In the genomic region with DNA sequence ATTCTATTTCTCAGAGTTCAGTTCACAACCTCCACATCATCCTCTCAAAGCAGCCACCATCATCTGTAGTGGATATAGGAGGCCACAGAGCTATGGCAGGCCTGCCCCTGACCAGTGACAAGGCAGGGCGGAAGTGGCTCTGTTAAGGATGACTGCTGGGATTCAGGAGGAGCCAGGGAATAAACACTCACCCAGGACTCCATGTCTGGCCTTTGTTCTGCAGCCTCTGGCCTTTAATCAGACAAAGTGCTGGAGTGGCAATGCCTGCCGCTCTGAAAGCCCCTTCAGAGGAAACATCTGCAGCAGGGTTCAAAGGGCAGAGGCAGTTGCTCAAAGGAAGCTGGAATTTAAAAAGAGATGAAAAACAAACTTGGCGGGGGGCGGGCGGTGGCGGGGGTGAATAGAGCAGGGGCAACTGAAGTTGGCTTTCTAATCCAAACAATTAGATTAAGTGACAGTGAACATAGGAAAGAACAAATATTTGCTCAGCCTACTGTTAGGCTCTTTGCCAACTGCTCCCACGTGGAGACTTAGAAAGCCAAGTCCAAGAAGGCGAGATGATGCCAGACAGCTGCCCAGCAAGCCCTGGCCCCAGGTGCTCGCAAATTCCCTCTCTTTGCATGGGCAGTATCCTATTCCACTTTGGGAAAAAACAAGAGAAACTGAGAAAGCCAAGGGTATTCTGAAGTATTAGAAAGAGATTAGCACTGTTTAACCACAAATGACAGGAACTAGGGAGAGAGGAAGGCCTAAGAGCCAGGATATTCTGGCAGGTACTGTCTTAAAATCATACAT, we compare ENCODE assay signal across 1 cellular context.
TF ChIP-seq lines count a peak whose summit lies in the region.

No MANE protein-coding gene starts in this region.

TF ChIP-seq in HepG2, 621 proteins besides CTCF, POLR2A, EP300 and RAD21 (continued from another document and continues in another):
- TF ChIP-seq PBX3 (CRISPR knock-in tag; IDR thresholded peaks at IDR 0.05; ENCODE audit: borderline replicate concordance) (no peak), SAFB2 (CRISPR knock-in tag; IDR thresholded peaks at IDR 0.05; ENCODE audit: borderline replicate concordance, low read depth) (no peak), ZNF205 (CRISPR knock-in tag; IDR thresholded peaks at IDR 0.05) (no peak), TIGD3 (CRISPR knock-in tag; IDR thresholded peaks at IDR 0.05; ENCODE audit: borderline replicate concordance) (no peak), ZNF644 (CRISPR knock-in tag; IDR thresholded peaks at IDR 0.05; ENCODE audit: low read depth) (no peak), SIX4 (CRISPR knock-in tag; IDR thresholded peaks at IDR 0.05) (no peak), KLF15 (CRISPR knock-in tag; IDR thresholded peaks at IDR 0.05; ENCODE audit: borderline replicate concordance) (no peak), FOXP1 (IDR thresholded peaks at IDR 0.05) (no peak), FOXP1 (CRISPR knock-in tag; IDR thresholded peaks at IDR 0.05) (peak; percentile 52), REXO4 (CRISPR knock-in tag; IDR thresholded peaks at IDR 0.05; ENCODE audit: borderline replicate concordance) (no peak), ZNF354B (CRISPR knock-in tag; IDR thresholded peaks at IDR 0.05) (no peak), ZNF33B (CRISPR knock-in tag; IDR thresholded peaks at IDR 0.05) (no peak), SNAPC4 (CRISPR knock-in tag; IDR thresholded peaks at IDR 0.05) (no peak), TCF12 (IDR thresholded peaks at IDR 0.05) (no peak), TCF12 (CRISPR knock-in tag; IDR thresholded peaks at IDR 0.05) (no peak), ZNF557 (CRISPR knock-in tag; IDR thresholded peaks at IDR 0.05) (no peak), DNMT3B (CRISPR knock-in tag; conservative IDR thresholded peaks at IDR 0.05) (no peak), ZNF12 (CRISPR knock-in tag; IDR thresholded peaks at IDR 0.05) (no peak), IKZF5 (CRISPR knock-in tag; IDR thresholded peaks at IDR 0.05) (peak; percentile 42; the same call in 1 of the 2 replicates), DNMT1 (CRISPR knock-in tag; IDR thresholded peaks at IDR 0.05) (no peak), MXD4 (CRISPR knock-in tag; IDR thresholded peaks at IDR 0.05) (peak; percentile 16; the same call in 1 of the 2 replicates), RARA (CRISPR knock-in tag; IDR thresholded peaks at IDR 0.05) (peak; percentile 67), HNRNPUL1 (IDR thresholded peaks at IDR 0.05; ENCODE audit: low read depth, low read length) (no peak), RFXAP (CRISPR knock-in tag; IDR thresholded peaks at IDR 0.05; ENCODE audit: borderline replicate concordance) (no peak), ZNF883 (CRISPR knock-in tag; IDR thresholded peaks at IDR 0.05; ENCODE audit: not compliant biosample characterization) (no peak), KDM2A (CRISPR knock-in tag; IDR thresholded peaks at IDR 0.05; ENCODE audit: borderline replicate concordance, low read depth) (no peak), ZNF616 (CRISPR knock-in tag; IDR thresholded peaks at IDR 0.05; ENCODE audit: low read depth) (no peak), ZNF570 (CRISPR knock-in tag; IDR thresholded peaks at IDR 0.05; ENCODE audit: borderline replicate concordance) (no peak), MLLT10 (CRISPR knock-in tag; IDR thresholded peaks at IDR 0.05) (no peak), ZNF121 (CRISPR knock-in tag; IDR thresholded peaks at IDR 0.05) (no peak), IKZF4 (CRISPR knock-in tag; IDR thresholded peaks at IDR 0.05; ENCODE audit: borderline replicate concordance, low read depth, not compliant biosample characterization) (no peak), ZNF614 (CRISPR knock-in tag; IDR thresholded peaks at IDR 0.05; ENCODE audit: borderline replicate concordance) (no peak), ZNF792 (CRISPR knock-in tag; IDR thresholded peaks at IDR 0.05) (no peak), GLMP (CRISPR knock-in tag; IDR thresholded peaks at IDR 0.05; ENCODE audit: borderline replicate concordance) (no peak), TEAD3 (CRISPR knock-in tag; optimal IDR thresholded peaks at IDR 0.05; ENCODE audit: borderline replicate concordance) (peak; percentile 61), GATAD2A (CRISPR knock-in tag; IDR thresholded peaks at IDR 0.05) (no peak; the same call in 1 of the 2 replicates), RXRA (CRISPR knock-in tag; IDR thresholded peaks at IDR 0.05) (no peak), TCF7L2 (IDR thresholded peaks at IDR 0.05; ENCODE audit: low read depth, low read length) (0 out of 2 replicates have a peak, but pooled peaks have one; percentile 22), ZNF724P (CRISPR knock-in tag; IDR thresholded peaks at IDR 0.05; ENCODE audit: borderline replicate concordance) (no peak), BRCA1 (CRISPR knock-in tag; IDR thresholded peaks at IDR 0.05) (no peak)
- TF ChIP-seq, protein P1, sequence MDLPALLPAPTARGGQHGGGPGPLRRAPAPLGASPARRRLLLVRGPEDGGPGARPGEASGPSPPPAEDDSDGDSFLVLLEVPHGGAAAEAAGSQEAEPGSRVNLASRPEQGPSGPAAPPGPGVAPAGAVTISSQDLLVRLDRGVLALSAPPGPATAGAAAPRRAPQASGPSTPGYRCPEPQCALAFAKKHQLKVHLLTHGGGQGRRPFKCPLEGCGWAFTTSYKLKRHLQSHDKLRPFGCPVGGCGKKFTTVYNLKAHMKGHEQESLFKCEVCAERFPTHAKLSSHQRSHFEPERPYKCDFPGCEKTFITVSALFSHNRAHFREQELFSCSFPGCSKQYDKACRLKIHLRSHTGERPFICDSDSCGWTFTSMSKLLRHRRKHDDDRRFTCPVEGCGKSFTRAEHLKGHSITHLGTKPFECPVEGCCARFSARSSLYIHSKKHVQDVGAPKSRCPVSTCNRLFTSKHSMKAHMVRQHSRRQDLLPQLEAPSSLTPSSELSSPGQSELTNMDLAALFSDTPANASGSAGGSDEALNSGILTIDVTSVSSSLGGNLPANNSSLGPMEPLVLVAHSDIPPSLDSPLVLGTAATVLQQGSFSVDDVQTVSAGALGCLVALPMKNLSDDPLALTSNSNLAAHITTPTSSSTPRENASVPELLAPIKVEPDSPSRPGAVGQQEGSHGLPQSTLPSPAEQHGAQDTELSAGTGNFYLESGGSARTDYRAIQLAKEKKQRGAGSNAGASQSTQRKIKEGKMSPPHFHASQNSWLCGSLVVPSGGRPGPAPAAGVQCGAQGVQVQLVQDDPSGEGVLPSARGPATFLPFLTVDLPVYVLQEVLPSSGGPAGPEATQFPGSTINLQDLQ (CRISPR knock-in tag; IDR thresholded peaks at IDR 0.05), result no peak
- TF ChIP-seq, protein P2, sequence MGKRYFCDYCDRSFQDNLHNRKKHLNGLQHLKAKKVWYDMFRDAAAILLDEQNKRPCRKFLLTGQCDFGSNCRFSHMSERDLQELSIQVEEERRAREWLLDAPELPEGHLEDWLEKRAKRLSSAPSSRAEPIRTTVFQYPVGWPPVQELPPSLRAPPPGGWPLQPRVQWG (CRISPR knock-in tag; IDR thresholded peaks at IDR 0.05; ENCODE audit: borderline replicate concordance, low read depth), result no peak
- TF ChIP-seq, protein P3, sequence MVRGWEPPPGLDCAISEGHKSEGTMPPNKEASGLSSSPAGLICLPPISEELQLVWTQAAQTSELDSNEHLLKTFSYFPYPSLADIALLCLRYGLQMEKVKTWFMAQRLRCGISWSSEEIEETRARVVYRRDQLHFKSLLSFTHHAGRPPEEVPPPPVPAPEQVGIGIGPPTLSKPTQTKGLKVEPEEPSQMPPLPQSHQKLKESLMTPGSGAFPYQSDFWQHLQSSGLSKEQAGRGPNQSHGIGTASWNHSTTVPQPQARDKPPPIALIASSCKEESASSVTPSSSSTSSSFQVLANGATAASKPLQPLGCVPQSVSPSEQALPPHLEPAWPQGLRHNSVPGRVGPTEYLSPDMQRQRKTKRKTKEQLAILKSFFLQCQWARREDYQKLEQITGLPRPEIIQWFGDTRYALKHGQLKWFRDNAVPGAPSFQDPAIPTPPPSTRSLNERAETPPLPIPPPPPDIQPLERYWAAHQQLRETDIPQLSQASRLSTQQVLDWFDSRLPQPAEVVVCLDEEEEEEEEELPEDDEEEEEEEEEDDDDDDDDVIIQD (CRISPR knock-in tag; IDR thresholded peaks at IDR 0.05; ENCODE audit: low read depth), result no peak
